In the genomic region with DNA sequence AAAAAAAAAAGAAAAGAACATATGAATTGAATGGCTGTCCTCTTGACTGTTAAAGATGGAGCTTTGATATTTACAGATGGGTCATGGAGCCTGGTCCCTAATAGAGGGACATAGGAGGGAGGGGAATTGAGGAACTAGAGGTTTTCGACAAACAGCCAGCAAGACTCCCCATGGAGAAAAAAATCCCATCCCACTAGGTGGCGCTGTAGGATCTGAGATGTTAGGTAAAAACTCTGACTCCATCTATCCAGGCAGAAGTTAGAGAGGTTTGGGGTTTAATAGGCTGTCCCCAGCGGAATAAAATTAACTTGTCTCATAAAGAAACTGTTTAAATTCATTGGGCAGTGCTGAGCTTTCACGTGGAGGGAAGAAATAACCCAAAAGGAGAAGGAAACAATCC, we compare ENCODE assay signal across 8 cellular contexts. TPM values are rescaled to one million over a fixed set of nuclear protein-coding genes. Genes with fewer than 3 reads are reported as not detected.
DNase-seq lines count a peak whose midpoint lies in the region; ATAC-seq and TF ChIP-seq lines count a peak whose summit lies in the region.

No MANE protein-coding gene starts in this region.

- H3K9me3 ChIP-seq in OCI-LY3 (ENCODE audit: insufficient read depth, low read length) = peaks cover 4% of the 10 kb centered on the region; the same call in 1 of the 2 replicates

- no peak overlapping the region for H3K27ac ChIP-seq in OCI-LY3 (ENCODE audit: low read length)

- H3K4me3 ChIP-seq in GM12865 (ENCODE audit: low read depth, low read length) (no peak overlapping the region), OCI-LY3 (ENCODE audit: low read length) (no peak overlapping the region), fibroblast of the aortic adventitia (ENCODE audit: low read depth, low read length) (no peak overlapping the region)

- no peak overlapping the region for H3K4me2 ChIP-seq in OCI-LY3 (ENCODE audit: low read length)

- peak; percentile 80 for DNase-seq in GM12865 (ENCODE audit: low read depth)
- peak; percentile 33 for DNase-seq in activated T-cell treated with anti-CD3 and anti-CD28 coated beads, Interleukin-2, amount 50 U/mL, for 1 hour
- DNase-seq in fibroblast of the aortic adventitia (ENCODE audit: low read depth) = peak; percentile 76
- DNase-seq in progenitor cell of endocrine pancreas (ENCODE audit: low spot score, unreplicated experiment) = peak; percentile 60
- DNase-seq in NCI-H1105 (lab: John Stamatoyannopoulos, UW) = no peak

- peaks cover 24% of the 10 kb centered on the region for H3K4me1 Mint-ChIP-seq in progenitor cell of endocrine pancreas (ENCODE audit: low read depth)

- peaks cover 21% of the 10 kb centered on the region for H3K36me3 Mint-ChIP-seq in progenitor cell of endocrine pancreas (ENCODE audit: insufficient read depth)

- peak; percentile 62 for TF ChIP-seq CTCF in GM12865 (IDR thresholded peaks at IDR 0.05; ENCODE audit: insufficient read depth, low read depth, low read length, missing control alignments)
- TF ChIP-seq CTCF in OCI-LY3 (IDR thresholded peaks at IDR 0.05; ENCODE audit: low read depth, low read length) = peak; percentile 82
- peak; percentile 61 for TF ChIP-seq CTCF in fibroblast of the aortic adventitia (IDR thresholded peaks at IDR 0.05; ENCODE audit: insufficient read depth, low read length)
- peak; percentile 67 for TF ChIP-seq CTCF in progenitor cell of endocrine pancreas (IDR thresholded peaks at IDR 0.05; ENCODE audit: unreplicated experiment)

- peak; percentile 42 for ATAC-seq in HG02610 (IDR thresholded peaks at IDR 0.05; ENCODE audit: unreplicated experiment)
- ATAC-seq in HG03097 (IDR thresholded peaks at IDR 0.05; ENCODE audit: low FRiP score, unreplicated experiment) = no peak

- peaks cover 4% of the 10 kb centered on the region for H3K9me3 Mint-ChIP-seq in progenitor cell of endocrine pancreas (ENCODE audit: low read depth)

- no peaks in the 10 kb centered on the region for H3K4me1 ChIP-seq in OCI-LY3 (ENCODE audit: low read length)

- H4K20me1 ChIP-seq in OCI-LY3 (ENCODE audit: insufficient read depth, low read length) = no peaks in the 10 kb centered on the region

- H3K4me3 Mint-ChIP-seq in progenitor cell of endocrine pancreas (ENCODE audit: low read depth) = peak overlapping the region; percentile 73

- H3K27ac Mint-ChIP-seq in progenitor cell of endocrine pancreas = peak overlapping the region; percentile 50

- no peaks in the 10 kb centered on the region for H3K27me3 Mint-ChIP-seq in progenitor cell of endocrine pancreas

- no peak overlapping the region for H3K9ac ChIP-seq in OCI-LY3 (ENCODE audit: low read length)

- H3K27me3 ChIP-seq in OCI-LY3 (ENCODE audit: low read depth, low read length) = no peaks in the 10 kb centered on the region

- no peak overlapping the region for H2AFZ ChIP-seq in OCI-LY3 (ENCODE audit: low read depth, low read length)

- H3K79me2 ChIP-seq in OCI-LY3 (ENCODE audit: low read length) = no peaks in the 10 kb centered on the region

- H3K36me3 ChIP-seq in OCI-LY3 (replicated peaks; ENCODE audit: low read depth, low read length) = no peaks in the 10 kb centered on the region

RNA-seq across cellular contexts. Expression of a gene that starts 45.9 kb away (rescaled TPM):
- 23.5 and 113 TPM in 2 replicates for total RNA-seq in fibroblast of the aortic adventitia (ENCODE audit: low replicate concordance)
- total RNA-seq in progenitor cell of endocrine pancreas = 145 and 157 TPM in 2 replicates
